ENCODE assay signal across 9 cellular contexts in genomic region chr1:27343639-27344025, GRCh38. TPM values are rescaled to one million over a fixed set of nuclear protein-coding genes. Genes with fewer than 3 reads are reported as not detected.
DNase-seq lines count a peak whose midpoint lies in the region; ATAC-seq and TF ChIP-seq lines count a peak whose summit lies in the region.
"Had no signal": no experiment of that assay in that cellular context is flagged by ENCODE, and none has a peak within 500 bp of the region (broad histone marks: within the 10 kb centered on the region; RNA-seq: fewer than 3 reads in every experiment).

No MANE protein-coding gene starts in this region.

- peak overlapping the region; percentile 90 for H3K27ac Mint-ChIP-seq in activated naive CD4-positive, alpha-beta T cell treated with anti-CD3 and anti-CD28 coated beads, Interleukin-2, amount 10 ng/mL, durations not matched to agents 7 days and 5 days
- H3K27ac Mint-ChIP-seq in activated CD8-positive, alpha-beta T cell treated with anti-CD3 and anti-CD28 coated beads, Interleukin-2, amount 10 ng/mL, durations not matched to agents 7 days and 5 days: peak overlapping the region; percentile 96

- no peaks in the 10 kb centered on the region for H3K9me3 ChIP-seq in upper lobe of right lung

- peak; percentile 46 for DNase-seq in activated naive CD4-positive, alpha-beta T cell treated with anti-CD3 and anti-CD28 coated beads, Interleukin-2, amount 10 ng/mL, durations not matched to agents 7 days and 5 days
- DNase-seq in activated naive CD4-positive, alpha-beta T cell treated with Interleukin-2 at 50 U/mL for 16 hours: no peak
- no peak for DNase-seq in activated CD8-positive, alpha-beta T cell treated with anti-CD3 and anti-CD28 coated beads, Interleukin-2, amount 10 ng/mL, durations not matched to agents 7 days and 5 days
- DNase-seq in kidney epithelial cell (ENCODE audit: low read depth) (no peak), upper lobe of right lung (no peak), cortex of kidney (lab: John Stamatoyannopoulos, UW) (no peak)
- no peak for DNase-seq in activated effector memory CD4-positive, alpha-beta T cell treated with Interleukin-2 at 50 U/mL for 16 hours
- DNase-seq: head of caudate nucleus had no signal

- CTCF ChIA-PET in activated naive CD4-positive, alpha-beta T cell treated with anti-CD3 and anti-CD28 coated beads, Interleukin-2, amount 10 ng/mL, durations not matched to agents 7 days and 5 days (lab: Charles Lee): interaction anchor here (1.0 to 2.8 kb wide), 4 partner anchors 11 to 319 kb away, joined by 3 to 26 read pairs (median 4); partner anchors contain the start of gene MAP3K6
- CTCF ChIA-PET in activated CD8-positive, alpha-beta T cell treated with anti-CD3 and anti-CD28 coated beads, Interleukin-2, amount 10 ng/mL, durations not matched to agents 7 days and 5 days (lab: Charles Lee): interaction anchor here (0.8 to 7.2 kb wide), 8 partner anchors 11 to 52 kb away, joined by 3 to 99 read pairs (median 5); partner anchors contain the start of gene MAP3K6

- peaks cover 65% of the 10 kb centered on the region for H3K4me1 Mint-ChIP-seq in activated naive CD4-positive, alpha-beta T cell treated with anti-CD3 and anti-CD28 coated beads, Interleukin-2, amount 10 ng/mL, durations not matched to agents 7 days and 5 days
- H3K4me1 Mint-ChIP-seq in activated CD8-positive, alpha-beta T cell treated with anti-CD3 and anti-CD28 coated beads, Interleukin-2, amount 10 ng/mL, durations not matched to agents 7 days and 5 days (ENCODE audit: low read depth): peaks cover 56% of the 10 kb centered on the region

- H3K36me3 ChIP-seq in kidney epithelial cell (ENCODE audit: control insufficient read depth, insufficient read depth, low read length) (no peaks in the 10 kb centered on the region), upper lobe of right lung (no peaks in the 10 kb centered on the region)

- H3K4me3 Mint-ChIP-seq in activated naive CD4-positive, alpha-beta T cell treated with anti-CD3 and anti-CD28 coated beads, Interleukin-2, amount 10 ng/mL, durations not matched to agents 7 days and 5 days: peak overlapping the region; percentile 90
- H3K4me3 Mint-ChIP-seq in activated CD8-positive, alpha-beta T cell treated with anti-CD3 and anti-CD28 coated beads, Interleukin-2, amount 10 ng/mL, durations not matched to agents 7 days and 5 days: peak overlapping the region; percentile 91

- no peaks in the 10 kb centered on the region for H3K27me3 ChIP-seq in kidney epithelial cell (ENCODE audit: control insufficient read depth, insufficient read depth, low read length)
- no peaks in the 10 kb centered on the region for H3K27me3 ChIP-seq in upper lobe of right lung

- intact Hi-C loops in upper lobe of right lung (cut with DNase I): no loop called here

- peak overlapping the region; percentile 82 for H3K27ac ChIP-seq in upper lobe of right lung

- peaks cover 8% of the 10 kb centered on the region for H3K4me1 ChIP-seq in upper lobe of right lung

- peak overlapping the region; percentile 54 for H3K4me3 ChIP-seq in kidney epithelial cell (ENCODE audit: low read depth, low read length)
- peak overlapping the region; percentile 62 for H3K4me3 ChIP-seq in upper lobe of right lung

- TF ChIP-seq CTCF in kidney epithelial cell (IDR thresholded peaks at IDR 0.05; ENCODE audit: insufficient read depth, low read length, poor library complexity, severe bottlenecking) (no peak), upper lobe of right lung (IDR thresholded peaks at IDR 0.05) (no peak)

- no peaks in the 10 kb centered on the region for H3K9me3 Mint-ChIP-seq in activated naive CD4-positive, alpha-beta T cell treated with anti-CD3 and anti-CD28 coated beads, Interleukin-2, amount 10 ng/mL, durations not matched to agents 7 days and 5 days
- H3K9me3 Mint-ChIP-seq in activated CD8-positive, alpha-beta T cell treated with anti-CD3 and anti-CD28 coated beads, Interleukin-2, amount 10 ng/mL, durations not matched to agents 7 days and 5 days (ENCODE audit: insufficient read depth): no peaks in the 10 kb centered on the region

- no peak for ATAC-seq in activated CD8-positive, alpha-beta T cell treated with anti-CD3 and anti-CD28 coated beads, Interleukin-2, amount 10 ng/mL, durations not matched to agents 7 days and 5 days
- ATAC-seq in upper lobe of right lung: no peak
- ATAC-seq in HG02588 (IDR thresholded peaks at IDR 0.05; ENCODE audit: unreplicated experiment): no peak

- no peaks in the 10 kb centered on the region for H3K27me3 Mint-ChIP-seq in activated naive CD4-positive, alpha-beta T cell treated with anti-CD3 and anti-CD28 coated beads, Interleukin-2, amount 10 ng/mL, durations not matched to agents 7 days and 5 days
- H3K27me3 Mint-ChIP-seq in activated CD8-positive, alpha-beta T cell treated with anti-CD3 and anti-CD28 coated beads, Interleukin-2, amount 10 ng/mL, durations not matched to agents 7 days and 5 days (ENCODE audit: low read depth): no peaks in the 10 kb centered on the region

- POLR2A ChIA-PET in activated CD8-positive, alpha-beta T cell treated with anti-CD3 and anti-CD28 coated beads, Interleukin-2, amount 10 ng/mL, durations not matched to agents 7 days and 5 days (lab: Charles Lee): interaction anchor here (0.6 to 5.0 kb wide), 4 partner anchors 13 to 258 kb away, joined by 3 to 56 read pairs (median 3); no protein-coding TSS in a partner anchor

- H3K36me3 Mint-ChIP-seq in activated naive CD4-positive, alpha-beta T cell treated with anti-CD3 and anti-CD28 coated beads, Interleukin-2, amount 10 ng/mL, durations not matched to agents 7 days and 5 days: peaks cover 43% of the 10 kb centered on the region
- peaks cover 37% of the 10 kb centered on the region for H3K36me3 Mint-ChIP-seq in activated CD8-positive, alpha-beta T cell treated with anti-CD3 and anti-CD28 coated beads, Interleukin-2, amount 10 ng/mL, durations not matched to agents 7 days and 5 days (ENCODE audit: low read depth)

RNA-seq across cellular contexts. Expression of gene SYTL1, which starts 1.8 kb away (rescaled TPM):
- total RNA-seq in activated CD8-positive, alpha-beta T cell treated with anti-CD3 and anti-CD28 coated beads, Interleukin-2, amount 10 ng/mL, durations not matched to agents 7 days and 5 days: 10 to 100 TPM; 81.0 to 83.1 TPM
- 40.3 and 47.2 TPM in 2 replicates for total RNA-seq in kidney epithelial cell
- 30.6 TPM for total RNA-seq in upper lobe of right lung

RNA-seq across cellular contexts. Expression of gene TMEM222, which starts 21.7 kb away (rescaled TPM):
- 10 to 100 TPM; 35.2 to 38.5 TPM for total RNA-seq in activated CD8-positive, alpha-beta T cell treated with anti-CD3 and anti-CD28 coated beads, Interleukin-2, amount 10 ng/mL, durations not matched to agents 7 days and 5 days
- total RNA-seq in kidney epithelial cell (27.5 and 43.6 TPM in 2 replicates), upper lobe of right lung (36.7 TPM)

RNA-seq across cellular contexts. Expression of gene MAP3K6, which starts 23.1 kb away (rescaled TPM):
- total RNA-seq in activated CD8-positive, alpha-beta T cell treated with anti-CD3 and anti-CD28 coated beads, Interleukin-2, amount 10 ng/mL, durations not matched to agents 7 days and 5 days: 10 to 100 TPM in 1 of 2 experiments, 1 to 10 TPM in 1; 7.8 to 12.3 TPM
- total RNA-seq in kidney epithelial cell (8.6 and 12.0 TPM in 2 replicates), upper lobe of right lung (144 TPM)

RNA-seq across cellular contexts. Expression of gene FCN3, which starts 31.0 kb away (rescaled TPM):
- total RNA-seq in activated CD8-positive, alpha-beta T cell treated with anti-CD3 and anti-CD28 coated beads, Interleukin-2, amount 10 ng/mL, durations not matched to agents 7 days and 5 days: not detected
- total RNA-seq in kidney epithelial cell (0.14 TPM in 1 of 2 replicates, not detected in the other), upper lobe of right lung (826 TPM)

RNA-seq across cellular contexts. Expression of gene CD164L2, which starts 39.5 kb away (rescaled TPM):
- total RNA-seq in activated CD8-positive, alpha-beta T cell treated with anti-CD3 and anti-CD28 coated beads, Interleukin-2, amount 10 ng/mL, durations not matched to agents 7 days and 5 days: not detected
- total RNA-seq in kidney epithelial cell: 0.29 TPM in 1 of 2 replicates, not detected in the other
- total RNA-seq in upper lobe of right lung: 1.2 TPM

Comparison
In these comparisons a context has a peak if more than half of its experiments do, and no peak if none do; other contexts are left out.
1. RNA of gene MAP3K6, which starts 23.1 kb away (total RNA-seq): 144 TPM in upper lobe of right lung (single experiment); 7.8 to 12.3 TPM in activated CD8-positive, alpha-beta T cell treated with anti-CD3 and anti-CD28 coated beads, Interleukin-2, amount 10 ng/mL, durations not matched to agents 7 days and 5 days and 8.6 to 12.0 TPM in kidney epithelial cell; every median in the first group is over 10 times any median in the second.